ENCODE assay signal across 9 cellular contexts in the genomic region with DNA sequence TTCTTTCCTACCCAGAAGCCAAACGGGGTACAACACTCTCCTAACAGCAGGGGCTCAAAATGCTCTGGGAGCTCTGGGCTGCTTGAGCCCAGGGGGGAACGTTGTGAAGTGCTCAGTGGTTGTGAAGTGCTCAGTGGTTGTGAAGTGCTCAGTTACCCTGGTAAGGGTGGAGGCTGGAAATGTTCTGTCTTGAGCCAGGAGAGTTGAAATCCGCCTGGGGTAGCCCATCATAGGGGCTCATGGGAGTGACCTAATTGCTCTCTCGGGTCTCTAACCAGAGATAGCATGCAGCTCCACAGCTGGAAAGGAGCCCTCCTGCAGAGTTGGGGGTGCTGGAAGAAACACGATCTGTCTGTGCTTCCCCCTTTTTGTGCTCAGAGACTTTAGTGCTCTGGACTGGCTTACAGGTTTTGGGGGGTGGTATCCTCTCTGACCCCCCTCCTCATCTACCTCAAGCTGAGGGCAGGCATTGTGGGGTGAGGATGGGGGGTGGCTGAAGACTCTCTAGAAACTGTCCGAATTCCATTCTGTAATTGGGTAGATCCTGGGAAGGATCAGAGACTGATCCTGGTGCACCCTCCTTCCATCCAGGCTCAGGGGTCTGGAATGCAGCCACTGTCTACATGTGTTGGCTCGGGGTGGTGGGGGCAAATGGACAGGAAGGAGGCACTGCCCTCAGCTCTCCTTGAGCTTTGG. TPM values are rescaled to one million over a fixed set of nuclear protein-coding genes. Genes with fewer than 3 reads are reported as not detected.
A peak's percentile ranks its signal among the peaks of the same experiment; 100 is the strongest.
DNase-seq lines count a peak whose midpoint lies in the region; ATAC-seq and TF ChIP-seq lines count a peak whose summit lies in the region.
"Had no signal": no experiment of that assay in that cellular context is flagged by ENCODE, and none has a peak within 500 bp of the region (broad histone marks: within the 10 kb centered on the region; RNA-seq: fewer than 3 reads in every experiment).

No MANE protein-coding gene starts in this region.

- no peak for ATAC-seq in HCT116
- ATAC-seq in activated CD8-positive, alpha-beta memory T cell treated with anti-CD3 and anti-CD28 coated beads, Interleukin-2, amount 10 ng/mL, durations not matched to agents 7 days and 5 days, result no peak

- no peak overlapping the region for H2AFZ ChIP-seq in HCT116 (ENCODE audit: low read depth, low read length, poor library complexity, severe bottlenecking)

- no peaks in the 10 kb centered on the region for H3K9me3 Mint-ChIP-seq in activated CD8-positive, alpha-beta memory T cell treated with anti-CD3 and anti-CD28 coated beads, Interleukin-2, amount 10 ng/mL, durations not matched to agents 7 days and 5 days (ENCODE audit: low read depth)

- TF ChIP-seq POLR2A in HCT116 (IDR thresholded peaks at IDR 0.05; ENCODE audit: borderline replicate concordance, extremely low read depth, insufficient read depth, insufficient read length) (no peak), sigmoid colon (IDR thresholded peaks at IDR 0.05) (no peak)

- no peaks in the 10 kb centered on the region for H3K36me3 Mint-ChIP-seq in activated CD8-positive, alpha-beta memory T cell treated with anti-CD3 and anti-CD28 coated beads, Interleukin-2, amount 10 ng/mL, durations not matched to agents 7 days and 5 days

- no peaks in the 10 kb centered on the region for H3K9me3 ChIP-seq in HCT116 (ENCODE audit: control insufficient read depth in 1 of 2, insufficient read depth in 1 of 2, low read depth in 1 of 2, low read length in 2 of 2)
- no peaks in the 10 kb centered on the region for H3K9me3 ChIP-seq in left ventricle myocardium inferior (replicated peaks)
- H3K9me3 ChIP-seq in sigmoid colon, result no peaks in the 10 kb centered on the region

- CTCF ChIA-PET in HCT116 (lab: Charles Lee), result no interaction called here
- CTCF ChIA-PET in activated CD8-positive, alpha-beta memory T cell treated with anti-CD3 and anti-CD28 coated beads, Interleukin-2, amount 10 ng/mL, durations not matched to agents 7 days and 5 days (lab: Charles Lee), result interaction anchor here (1.2 to 4.7 kb wide), 2 partner anchors 390 to 391 kb away, joined by 5 to 64 read pairs; no protein-coding TSS in a partner anchor

- H3K4me1 ChIP-seq in HCT116 (ENCODE audit: control insufficient read depth in 1 of 2, insufficient read depth in 2 of 2, low read length in 2 of 2), result peaks cover 0 to 8% of the 10 kb centered on the region in 2 experiments; a peak in 1 of 4 replicates
- peaks cover 52% of the 10 kb centered on the region for H3K4me1 ChIP-seq in left ventricle myocardium inferior
- peaks cover 0 to 25% (median 13%) of the 10 kb centered on the region in 4 donors for H3K4me1 ChIP-seq in sigmoid colon

- H3K4me3 ChIP-seq in HCT116 (replicated peaks in 1 of 2; ENCODE audit: low read depth in 1 of 2, low read length in 2 of 2), result no peak overlapping the region
- peak overlapping the region; percentile 88 for H3K4me3 ChIP-seq in left ventricle myocardium inferior
- H3K4me3 ChIP-seq in sigmoid colon, result peak overlapping the region; percentile 6 to 77 (median 72)

- H3K4me1 Mint-ChIP-seq in activated CD8-positive, alpha-beta memory T cell treated with anti-CD3 and anti-CD28 coated beads, Interleukin-2, amount 10 ng/mL, durations not matched to agents 7 days and 5 days, result peaks cover 14% of the 10 kb centered on the region

- 3 to 27% methylated on average over 7 of the region's 7 CpGs for WGBS in sigmoid colon, 2 donors

- no peak overlapping the region for H3K9ac ChIP-seq in HCT116 (ENCODE audit: low read length)

- peak overlapping the region; percentile 90; the same call in 1 of the 2 replicates for H3K4me2 ChIP-seq in HCT116 (ENCODE audit: low read length)

- RAD21 ChIA-PET in HCT116 (lab: Charles Lee; ENCODE audit: low non-redundant PET in 1 of 2, low total read pairs in 2 of 2, uncharacterized antibody in 2 of 2, unreplicated experiment in 2 of 2), result no interaction called here

- no peak for TF ChIP-seq CTCF in HCT116 (IDR thresholded peaks at IDR 0.05 in 2 of 3, conservative IDR thresholded peaks at IDR 0.05 in 1 of 3; ENCODE audit: borderline replicate concordance in 1 of 3, insufficient read depth in 1 of 3, low read depth in 2 of 3, low read length in 2 of 3)
- TF ChIP-seq CTCF in left ventricle myocardium inferior (IDR thresholded peaks at IDR 0.05; ENCODE audit: borderline replicate concordance), result no peak
- TF ChIP-seq CTCF in sigmoid colon (IDR thresholded peaks at IDR 0.05), result no peak

- no TSS peak for BruUV-seq in HCT116 (replicated peaks; lab: Mats Ljungman, UMichigan)

- POLR2A ChIA-PET in HCT116 (lab: Charles Lee), result no interaction called here

- no peaks in the 10 kb centered on the region for H3K9me2 ChIP-seq in HCT116 (ENCODE audit: insufficient read depth)

- H3K4me3 Mint-ChIP-seq in activated CD8-positive, alpha-beta memory T cell treated with anti-CD3 and anti-CD28 coated beads, Interleukin-2, amount 10 ng/mL, durations not matched to agents 7 days and 5 days, result peak overlapping the region; percentile 18

- peaks cover 7% of the 10 kb centered on the region for H3K27me3 Mint-ChIP-seq in activated CD8-positive, alpha-beta memory T cell treated with anti-CD3 and anti-CD28 coated beads, Interleukin-2, amount 10 ng/mL, durations not matched to agents 7 days and 5 days

- no peak for DNase-seq in HCT116 (ENCODE audit: low read depth, low spot score)
- no peak for DNase-seq in activated CD8-positive, alpha-beta memory T cell treated with anti-CD3 and anti-CD28 coated beads, Interleukin-2, amount 10 ng/mL, durations not matched to agents 7 days and 5 days
- no peak for DNase-seq in left ventricle myocardium inferior
- DNase-seq in sigmoid colon, result peak; percentile 32
- no peak for DNase-seq in NCI-H2107 (lab: John Stamatoyannopoulos, UW)
- no peak for DNase-seq in stimulated activated naive CD4-positive, alpha-beta T cell treated with Interleukin-2 at 50 U/mL for 16 hours (lab: John Stamatoyannopoulos, UW)
- DNase-seq in COR-L47 (lab: John Stamatoyannopoulos, UW), result no peak
- DNase-seq in DMS153 treated with DMSO at 0.1 percent for 48 hours (lab: John Stamatoyannopoulos, UW; ENCODE audit: unreplicated experiment), result no peak

- no peak overlapping the region for H3K27ac Mint-ChIP-seq in activated CD8-positive, alpha-beta memory T cell treated with anti-CD3 and anti-CD28 coated beads, Interleukin-2, amount 10 ng/mL, durations not matched to agents 7 days and 5 days

- TF ChIP-seq EP300 in sigmoid colon (IDR thresholded peaks at IDR 0.05), result no peak

- H3K36me3 ChIP-seq in HCT116 (ENCODE audit: control insufficient read depth in 1 of 2, insufficient read depth in 2 of 2, low read length in 2 of 2), result no peaks in the 10 kb centered on the region
- H3K36me3 ChIP-seq in left ventricle myocardium inferior, result no peaks in the 10 kb centered on the region
- no peaks in the 10 kb centered on the region for H3K36me3 ChIP-seq in sigmoid colon

- intact Hi-C loops in HCT116 (cut with micrococcal nuclease), result no loop called here
- intact Hi-C loops in left ventricle myocardium inferior (cut with micrococcal nuclease), result no loop called here
- intact Hi-C loops in sigmoid colon (cut with DNase I), result no loop called here

- H3K27ac ChIP-seq in HCT116 (ENCODE audit: low read depth, low read length), result no peak overlapping the region
- peak overlapping the region; percentile 89 for H3K27ac ChIP-seq in left ventricle myocardium inferior (replicated peaks)
- H3K27ac ChIP-seq in sigmoid colon, result peak overlapping the region; percentile 38 to 89 (median 87)
- H3K27ac ChIP-seq: VCaP had no signal

- peaks cover 27% of the 10 kb centered on the region; the same call in 1 of the 2 replicates for H3K79me2 ChIP-seq in HCT116 (ENCODE audit: insufficient read depth, low read length)

- TF ChIP-seq RAD21 in HCT116 (IDR thresholded peaks at IDR 0.05; ENCODE audit: low read depth), result no peak

- H4K20me1 ChIP-seq in HCT116 (ENCODE audit: insufficient read depth), result no peaks in the 10 kb centered on the region

- H3K27me3 ChIP-seq in HCT116 (ENCODE audit: insufficient read depth, low read length), result no peaks in the 10 kb centered on the region
- no peaks in the 10 kb centered on the region for H3K27me3 ChIP-seq in left ventricle myocardium inferior (ENCODE audit: low read depth)
- H3K27me3 ChIP-seq in sigmoid colon, result no peaks in the 10 kb centered on the region

TF ChIP-seq in HCT116, 20 proteins besides CTCF, POLR2A, EP300 and RAD21:
- TF ChIP-seq ZFX (IDR thresholded peaks at IDR 0.05), result no peak
- TF ChIP-seq EZH2phosphoT487 (IDR thresholded peaks at IDR 0.05; ENCODE audit: borderline replicate concordance), result no peak
- TF ChIP-seq, protein P1, sequence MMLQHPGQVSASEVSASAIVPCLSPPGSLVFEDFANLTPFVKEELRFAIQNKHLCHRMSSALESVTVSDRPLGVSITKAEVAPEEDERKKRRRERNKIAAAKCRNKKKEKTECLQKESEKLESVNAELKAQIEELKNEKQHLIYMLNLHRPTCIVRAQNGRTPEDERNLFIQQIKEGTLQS (IDR thresholded peaks at IDR 0.05), result no peak
- no peak for TF ChIP-seq POLR2AphosphoS5 (IDR thresholded peaks at IDR 0.05; ENCODE audit: low read depth, low read length)
- no peak for TF ChIP-seq FOSL1 (IDR thresholded peaks at IDR 0.05; ENCODE audit: low read depth)
- TF ChIP-seq EGR1 (IDR thresholded peaks at IDR 0.05; ENCODE audit: low read depth), result no peak
- TF ChIP-seq YY1 (IDR thresholded peaks at IDR 0.05; ENCODE audit: extremely low read depth, insufficient replicate concordance, low read depth, low read length), result no peak
- TF ChIP-seq, protein P2, sequence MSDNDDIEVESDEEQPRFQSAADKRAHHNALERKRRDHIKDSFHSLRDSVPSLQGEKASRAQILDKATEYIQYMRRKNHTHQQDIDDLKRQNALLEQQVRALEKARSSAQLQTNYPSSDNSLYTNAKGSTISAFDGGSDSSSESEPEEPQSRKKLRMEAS (IDR thresholded peaks at IDR 0.05), result no peak
- no peak for TF ChIP-seq CEBPB (IDR thresholded peaks at IDR 0.05; ENCODE audit: low read depth)
- no peak for TF ChIP-seq SRF (IDR thresholded peaks at IDR 0.05; ENCODE audit: low read depth)
- no peak for TF ChIP-seq JUND (IDR thresholded peaks at IDR 0.05)

RNA-seq across cellular contexts. Expression of a gene that starts 2.7 kb away (rescaled TPM):
- total RNA-seq in HCT116 (2021; ENCODE audit: unreplicated experiment), result 14.7 TPM
- 12.9 TPM in 2 replicates for polyA plus RNA-seq in HCT116 (2012)
- total RNA-seq in activated CD8-positive, alpha-beta memory T cell treated with anti-CD3 and anti-CD28 coated beads, Interleukin-2, amount 10 ng/mL, durations not matched to agents 7 days and 5 days, result 1 to 10 TPM; 4.2 to 4.3 TPM
- 14.7 TPM for total RNA-seq in left ventricle myocardium inferior
- total RNA-seq in sigmoid colon, result 10 to 100 TPM in 3 of 4 donors, 1 to 10 TPM in 1; 9.5 to 18.6 (median 14.6) TPM
- 10 to 100 TPM; 13.4 to 53.2 (median 16.2) TPM for polyA plus RNA-seq in sigmoid colon

Comparison
In these comparisons a context has a peak if more than half of its experiments do, and no peak if none do; other contexts are left out.
1. H3K4me3 ChIP-seq: peak in left ventricle myocardium inferior (single experiment) and sigmoid colon (4 of 4); none in HCT116 (0 of 2).